In the genomic region with DNA sequence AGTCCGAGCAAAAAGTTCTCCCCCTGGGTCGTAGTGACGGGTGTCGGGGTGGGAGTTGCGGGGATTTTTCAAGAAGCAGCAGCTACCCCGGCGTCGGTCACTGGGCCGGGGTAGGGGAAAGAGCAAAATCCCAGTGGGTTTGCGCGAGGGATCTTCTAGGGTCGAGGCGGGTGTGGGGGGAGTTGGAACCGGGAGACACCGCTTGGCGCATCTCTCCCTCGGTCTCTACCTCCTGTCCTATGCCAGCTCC, we compare ENCODE assay signal across 9 cellular contexts. TPM values are rescaled to one million over a fixed set of nuclear protein-coding genes. Genes with fewer than 3 reads are reported as not detected.
DNase-seq lines count a peak whose midpoint lies in the region; ATAC-seq and TF ChIP-seq lines count a peak whose summit lies in the region.
"Had no signal": no experiment of that assay in that cellular context is flagged by ENCODE, and none has a peak within 500 bp of the region (broad histone marks: within the 10 kb centered on the region; RNA-seq: fewer than 3 reads in every experiment).

No MANE protein-coding gene starts in this region.

- peak overlapping the region; percentile 87 for H3K27ac Mint-ChIP-seq in HFFc6
- peak overlapping the region; percentile 88 for H3K27ac Mint-ChIP-seq in activated T-helper 17 cell treated with anti-CD3 and anti-CD28 coated beads, Interleukin-2, amount 50 U/mL, for 72 hours
- H3K27ac Mint-ChIP-seq in stimulated activated naive CD8-positive, alpha-beta T cell treated with anti-CD3 and anti-CD28 coated beads, Interleukin-15, amount 100 ng/mL, for 72 hours, result peak overlapping the region; percentile 81 to 90

- no peak for ATAC-seq in activated T-helper 17 cell treated with anti-CD3 and anti-CD28 coated beads, Interleukin-2, amount 50 U/mL, for 72 hours (replicated peaks)
- ATAC-seq in stimulated activated naive CD8-positive, alpha-beta T cell treated with anti-CD3 and anti-CD28 coated beads, Interleukin-15, amount 100 ng/mL, for 72 hours, result no peak
- ATAC-seq in HG03135 (IDR thresholded peaks at IDR 0.05; ENCODE audit: unreplicated experiment), result no peak
- ATAC-seq in GM19351 (IDR thresholded peaks at IDR 0.05; ENCODE audit: unreplicated experiment), result no peak

- peaks cover 3% of the 10 kb centered on the region; the same call in 1 of the 2 replicates for H3K36me3 Mint-ChIP-seq in HFFc6 (ENCODE audit: low read depth)
- H3K36me3 Mint-ChIP-seq in activated T-helper 17 cell treated with anti-CD3 and anti-CD28 coated beads, Interleukin-2, amount 50 U/mL, for 72 hours (ENCODE audit: low read depth), result peaks cover 14% of the 10 kb centered on the region

- TF ChIP-seq CTCF in HFFc6 (IDR thresholded peaks at IDR 0.05), result no peak

- no peaks in the 10 kb centered on the region for H3K9me3 Mint-ChIP-seq in HFFc6
- no peaks in the 10 kb centered on the region for H3K9me3 Mint-ChIP-seq in activated T-helper 17 cell treated with anti-CD3 and anti-CD28 coated beads, Interleukin-2, amount 50 U/mL, for 72 hours
- H3K9me3 Mint-ChIP-seq in stimulated activated naive CD8-positive, alpha-beta T cell treated with anti-CD3 and anti-CD28 coated beads, Interleukin-15, amount 100 ng/mL, for 72 hours, result no peaks in the 10 kb centered on the region

- H3K4me3 ChIP-seq in iPS-18c (ENCODE audit: insufficient read depth, low read depth, low read length), result peak overlapping the region; percentile 86

- DNase-seq in HFFc6 (no peak), AG20443 (ENCODE audit: low spot score) (no peak)
- peak in 1 of 2 donors; percentile 29 for DNase-seq in stimulated activated naive CD8-positive, alpha-beta T cell treated with anti-CD3 and anti-CD28 coated beads, Interleukin-15, amount 100 ng/mL, for 72 hours
- no peak for DNase-seq in stimulated activated CD8-positive, alpha-beta memory T cell treated with anti-CD3 and anti-CD28 coated beads, Interleukin-4, amount 100 ng/mL, for 48 hours

- H3K9me3 ChIP-seq in iPS-18c (ENCODE audit: control insufficient read depth, insufficient read depth, low read length), result no peaks in the 10 kb centered on the region

- peaks cover 37% of the 10 kb centered on the region for H3K4me1 Mint-ChIP-seq in HFFc6 (ENCODE audit: low read depth)
- H3K4me1 Mint-ChIP-seq in activated T-helper 17 cell treated with anti-CD3 and anti-CD28 coated beads, Interleukin-2, amount 50 U/mL, for 72 hours, result no peaks in the 10 kb centered on the region
- peaks cover 18% of the 10 kb centered on the region for H3K4me1 Mint-ChIP-seq in stimulated activated naive CD8-positive, alpha-beta T cell treated with anti-CD3 and anti-CD28 coated beads, Interleukin-15, amount 100 ng/mL, for 72 hours

- H3K27me3 Mint-ChIP-seq in HFFc6 (ENCODE audit: insufficient read depth), result peaks cover 4% of the 10 kb centered on the region; the same call in 1 of the 2 replicates
- no peaks in the 10 kb centered on the region for H3K27me3 Mint-ChIP-seq in activated T-helper 17 cell treated with anti-CD3 and anti-CD28 coated beads, Interleukin-2, amount 50 U/mL, for 72 hours
- no peaks in the 10 kb centered on the region for H3K27me3 Mint-ChIP-seq in stimulated activated naive CD8-positive, alpha-beta T cell treated with anti-CD3 and anti-CD28 coated beads, Interleukin-15, amount 100 ng/mL, for 72 hours

- H3K4me3 Mint-ChIP-seq in HFFc6, result peak overlapping the region; percentile 92
- peak overlapping the region; percentile 94 for H3K4me3 Mint-ChIP-seq in activated T-helper 17 cell treated with anti-CD3 and anti-CD28 coated beads, Interleukin-2, amount 50 U/mL, for 72 hours
- peak overlapping the region; percentile 91 to 93 for H3K4me3 Mint-ChIP-seq in stimulated activated naive CD8-positive, alpha-beta T cell treated with anti-CD3 and anti-CD28 coated beads, Interleukin-15, amount 100 ng/mL, for 72 hours

RNA-seq across cellular contexts. Expression of a gene that starts 2.3 kb away (rescaled TPM):
- 10 to 100 TPM; 58.6 to 69.1 (median 65.6) TPM for total RNA-seq in HFFc6 (2021; fragmentation: NEBNext Ultra II Directional; extraction: Animal tissue kit (Norgen Biotek cat#: 25700))
- 100 to 1,000 TPM in 1 of 2 donors, 10 to 100 TPM in 1; 94.2 to 135 TPM for total RNA-seq in activated T-helper 17 cell treated with anti-CD3 and anti-CD28 coated beads, Interleukin-2, amount 50 U/mL, for 72 hours

RNA-seq across cellular contexts. Expression of a gene that starts 22.1 kb away (rescaled TPM):
- total RNA-seq in HFFc6 (2021; fragmentation: NEBNext Ultra II Directional; extraction: Animal tissue kit (Norgen Biotek cat#: 25700)), result 10 to 100 TPM; 61.1 to 72.2 (median 68.4) TPM
- 10 to 100 TPM; 65.5 to 89.1 TPM for total RNA-seq in activated T-helper 17 cell treated with anti-CD3 and anti-CD28 coated beads, Interleukin-2, amount 50 U/mL, for 72 hours

RNA-seq across cellular contexts. Expression of a gene that starts 35.0 kb away (rescaled TPM):
- 10 to 100 TPM; 29.8 to 37.7 (median 34.0) TPM for total RNA-seq in HFFc6 (2021; fragmentation: NEBNext Ultra II Directional; extraction: Animal tissue kit (Norgen Biotek cat#: 25700))
- total RNA-seq in activated T-helper 17 cell treated with anti-CD3 and anti-CD28 coated beads, Interleukin-2, amount 50 U/mL, for 72 hours, result 10 to 100 TPM; 26.6 to 39.6 TPM

RNA-seq across cellular contexts. Expression of a gene that starts 46.1 kb away (rescaled TPM):
- total RNA-seq in HFFc6 (2021; fragmentation: NEBNext Ultra II Directional; extraction: Animal tissue kit (Norgen Biotek cat#: 25700)), result not detected
- not detected for total RNA-seq in activated T-helper 17 cell treated with anti-CD3 and anti-CD28 coated beads, Interleukin-2, amount 50 U/mL, for 72 hours
- total RNA-seq: M059J had no signal

RNA-seq across cellular contexts. Expression of a gene that starts 51.3 kb away (rescaled TPM):
- under 1 TPM in 3 of 6 experiments, not detected in 3; 0.18 to 0.48 (median 0.29) TPM for total RNA-seq in HFFc6 (2021; fragmentation: NEBNext Ultra II Directional; extraction: Animal tissue kit (Norgen Biotek cat#: 25700))
- total RNA-seq in activated T-helper 17 cell treated with anti-CD3 and anti-CD28 coated beads, Interleukin-2, amount 50 U/mL, for 72 hours, result under 1 TPM; 0.22 to 0.58 TPM
- total RNA-seq: M059J had no signal
